Comparison of ENCODE assay signal across 20 cellular contexts in the genomic region with DNA sequence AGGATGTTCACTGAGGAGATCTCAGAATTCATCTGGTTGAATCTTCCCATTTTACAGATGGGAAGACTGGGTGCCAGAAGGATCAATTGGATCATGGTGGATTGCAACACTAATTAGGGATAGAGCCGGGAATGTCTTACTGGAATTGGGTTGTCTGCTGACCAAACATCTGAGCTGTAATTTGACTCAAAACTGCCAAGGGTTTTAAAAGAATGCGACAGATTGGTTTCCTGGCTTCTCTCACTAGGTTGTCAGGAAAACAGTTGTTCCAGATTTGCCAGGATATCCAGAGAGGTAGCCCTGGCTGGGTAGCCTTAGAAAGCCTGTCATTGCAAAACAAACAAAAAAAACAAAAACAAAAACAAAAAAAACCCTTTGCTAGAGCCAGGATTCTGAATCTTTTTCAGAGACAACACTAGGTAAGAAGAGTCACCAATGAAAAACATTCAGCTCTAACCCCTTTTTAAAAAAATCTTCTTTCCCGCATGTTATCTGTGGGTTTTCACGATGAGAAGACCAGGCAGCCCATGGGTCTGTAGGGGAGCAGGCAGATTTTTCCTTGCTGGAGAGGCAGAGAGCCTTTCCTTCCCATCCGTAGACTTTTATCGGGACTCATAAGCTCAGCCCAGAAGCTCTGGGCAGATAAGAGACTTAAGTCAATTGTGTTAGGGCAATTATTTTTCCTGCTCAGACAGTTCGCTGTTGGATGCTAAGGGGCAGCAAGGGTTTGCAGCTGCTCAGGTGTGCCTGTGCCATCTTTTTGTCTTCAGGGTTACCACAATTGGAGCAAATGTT.
"Had no signal": no experiment of that assay in that cellular context is flagged by ENCODE, and none has a peak within 500 bp of the region (broad histone marks: within the 10 kb centered on the region; RNA-seq: fewer than 3 reads in every experiment).

No MANE protein-coding gene starts in this region.

- DNase-seq: effector memory CD8-positive, alpha-beta T cell; esophagus squamous epithelium; foreskin melanocyte; heart left ventricle; hippocampal formation; left colon; mucosa of descending colon; natural killer cell; nucleus accumbens; pancreas; right lobe of liver; stimulated activated CD4-positive, alpha-beta T cell treated with anti-CD3 and anti-CD28 coated beads, Interleukin-4, amount 100 ng/mL, for 1 hour; stimulated activated CD8-positive, alpha-beta memory T cell treated with anti-CD3 and anti-CD28 coated beads, Interleukin-4, amount 100 ng/mL, for 48 hours; stimulated activated naive CD8-positive, alpha-beta T cell treated with anti-CD3 and anti-CD28 coated beads, Interleukin-15, Interleukin-2, amounts not matched to agents 100 U/mL and 50 U/mL, for 24 hours; tibial artery; upper lobe of left lung; uterus had no signal

- H3K27me3 ChIP-seq: neural progenitor cell, pancreas, right lobe of liver, suprapubic skin, upper lobe of left lung, uterus had no signal

- H3K36me3 ChIP-seq: esophagus squamous epithelium, heart left ventricle, neural progenitor cell, pancreas, right lobe of liver, suprapubic skin, tibial artery, upper lobe of left lung, uterus had no signal

- H3K4me3 ChIP-seq: esophagus squamous epithelium, heart left ventricle, mucosa of descending colon, neural progenitor cell, pancreas, right lobe of liver, suprapubic skin, tibial artery, upper lobe of left lung, uterus had no signal

- ATAC-seq: effector memory CD8-positive, alpha-beta T cell; left colon; mucosa of descending colon; natural killer cell; pancreas; right lobe of liver; stimulated activated effector memory CD8-positive, alpha-beta T cell treated with anti-CD3 and anti-CD28 coated beads, Interleukin-12 subunit alpha, Interleukin-12 subunit beta, amount 100 ng/mL, for 72 hours; stimulated activated naive CD8-positive, alpha-beta T cell treated with anti-CD3 and anti-CD28 coated beads, Interleukin-15, Interleukin-2, amounts not matched to agents 100 U/mL and 50 U/mL, for 24 hours had no signal

- H3K4me1 ChIP-seq: heart left ventricle, neural progenitor cell, pancreas, right lobe of liver, suprapubic skin, tibial artery, upper lobe of left lung, uterus had no signal

- H3K27ac ChIP-seq: esophagus squamous epithelium, heart left ventricle, neural progenitor cell, pancreas, right lobe of liver, suprapubic skin, tibial artery, upper lobe of left lung, uterus had no signal

- H3K9me3 ChIP-seq: mucosa of descending colon, pancreas, right lobe of liver, suprapubic skin, tibial artery, uterus had no signal
